Comparison of ENCODE assay signal across 12 cellular contexts in genomic region chr1:45557422-45557944, GRCh38. TPM values are rescaled to one million over a fixed set of nuclear protein-coding genes. Genes with fewer than 3 reads are reported as not detected.
DNase-seq lines count a peak whose midpoint lies in the region; ATAC-seq, FAIRE-seq and TF ChIP-seq lines count a peak whose summit lies in the region.
"Had no signal": no experiment of that assay in that cellular context is flagged by ENCODE, and none has a peak within 500 bp of the region (broad histone marks: within the 10 kb centered on the region; RNA-seq: fewer than 3 reads in every experiment).

No MANE protein-coding gene starts in this region.

- DNase-seq in Caki2 (ENCODE audit: low read depth), result peak; percentile 51
- DNase-seq in GM12878 (ENCODE audit: low read depth, low spot score), result no peak
- DNase-seq in memory B cell (ENCODE audit: low spot score in 2 of 2), result no peak
- no peak for DNase-seq in stimulated activated CD4-positive, alpha-beta T cell treated with anti-CD3 and anti-CD28 coated beads, Interleukin-15, amount 100 ng/mL, for 24 hours
- DNase-seq in tibial artery, result no peak
- DNase-seq in UCSD-AML1 (lab: John Stamatoyannopoulos, UW; ENCODE audit: unreplicated experiment), result no peak
- DNase-seq: Kasumi-1, left cardiac atrium, retina had no signal

- no peak overlapping the region for H3K4me3 Mint-ChIP-seq in memory B cell

- no peaks in the 10 kb centered on the region for H4K20me1 ChIP-seq in GM12878 (ENCODE audit: control insufficient read depth, insufficient read depth)

- H2AFZ ChIP-seq in GM12878 (ENCODE audit: control insufficient read depth, low read depth, low read length), result no peak overlapping the region

- no peaks in the 10 kb centered on the region for H3K9me3 Mint-ChIP-seq in memory B cell

- peak overlapping the region; percentile 59 for H3K4me2 ChIP-seq in GM12878 (ENCODE audit: control insufficient read depth, insufficient read depth)

- CTCF ChIA-PET in HEK293 (lab: Yijun Ruan, JAX), result interaction anchor here (0.7 to 2.0 kb wide), 3 partner anchors 11 to 425 kb away, joined by 3 to 8 read pairs (median 3); no protein-coding TSS in a partner anchor
- CTCF ChIA-PET in GM12878 (lab: Yijun Ruan, JAX), result interaction anchor here (0.6 to 1.6 kb wide), 8 partner anchors 9 to 58 kb away, joined by 3 to 17 read pairs (median 4); partner anchors contain the start of genes CCDC163, MMACHC and PRDX1

- H3K27me3 Mint-ChIP-seq in memory B cell, result no peaks in the 10 kb centered on the region

- H3K27ac ChIP-seq in HEK293 (ENCODE audit: extremely low read depth, low read depth, low read length), result peak overlapping the region; percentile 46; the same call in 1 of the 2 replicates
- peak overlapping the region; percentile 69 for H3K27ac ChIP-seq in GM12878 (ENCODE audit: control insufficient read depth, insufficient read depth)
- no peak overlapping the region for H3K27ac ChIP-seq in tibial artery

- H3K36me3 ChIP-seq in HEK293 (ENCODE audit: control insufficient read depth in 2 of 2, insufficient read depth in 1 of 2, low read length in 2 of 2) (peaks cover 9 to 64% of the 10 kb centered on the region in 2 experiments; a peak in 2 of 3 replicates), GM12878 (ENCODE audit: control insufficient read depth in 2 of 2, insufficient read depth in 2 of 2, low read length in 1 of 2) (peaks cover 6 to 22% of the 10 kb centered on the region in 2 experiments), tibial artery (peaks cover 9 to 48% (median 18%) of the 10 kb centered on the region in 3 donors)

- RAD21 ChIA-PET in GM12878 (lab: Charles Lee; ENCODE audit: unreplicated experiment), result interaction anchor here (0.6 to 1.4 kb wide), 9 partner anchors 9 to 167 kb away, joined by 3 to 6 read pairs (median 3); partner anchors contain the start of genes CCDC163 and MMACHC

- FAIRE-seq in GM12878 (lab: Jason Lieb, UNC), result no peak
- FAIRE-seq: TTC549 had no signal

- TF ChIP-seq RAD21 in GM12878 (IDR thresholded peaks at IDR 0.05; ENCODE audit: insufficient read depth, low read depth, low read length), result no peak

- no peak overlapping the region for H3K4me3 ChIP-seq in HEK293 (ENCODE audit: low read depth, low read length)
- no peak overlapping the region for H3K4me3 ChIP-seq in GM12878
- H3K4me3 ChIP-seq in tibial artery, result no peak overlapping the region

- in situ Hi-C loops in Caki2 (cut with HindIII; ENCODE audit: low pct_unique_long_range_greater_than_20kb, low sequenced_read_pairs) (no loop called here), GM12878 (cut with MboI) (no loop called here)

- H3K27ac Mint-ChIP-seq in memory B cell, result peak overlapping the region; percentile 67

- no TSS peak for BruUV-seq in GM12878 (replicated peaks; lab: Mats Ljungman, UMichigan)

- no peak for TF ChIP-seq EP300 in GM12878 (IDR thresholded peaks at IDR 0.05; ENCODE audit: borderline replicate concordance in 1 of 2, control insufficient read depth in 1 of 2, low read depth in 2 of 2, low read length in 2 of 2)

- no peaks in the 10 kb centered on the region for H3K9me3 ChIP-seq in HEK293 (ENCODE audit: control insufficient read depth, insufficient read depth, low read depth, low read length)
- H3K9me3 ChIP-seq in GM12878 (replicated peaks; ENCODE audit: control insufficient read depth, insufficient read depth, low read length), result no peaks in the 10 kb centered on the region
- no peaks in the 10 kb centered on the region for H3K9me3 ChIP-seq in tibial artery

- intact Hi-C loops in GM12878 (cut with micrococcal nuclease; ENCODE audit: unreplicated experiment), result no loop called here
- intact Hi-C loops in tibial artery (cut with DNase I; ENCODE audit: low total_unique reads), result no loop called here

- TF ChIP-seq POLR2A in GM12878 (IDR thresholded peaks at IDR 0.05; ENCODE audit: low read depth, low read length), result no peak

- no peak for TF ChIP-seq CTCF in HEK293 (tag by site-specific recombination; IDR thresholded peaks at IDR 0.05)
- no peak for TF ChIP-seq CTCF in GM12878 (IDR thresholded peaks at IDR 0.05 in 2 of 3, conservative IDR thresholded peaks at IDR 0.05 in 1 of 3; ENCODE audit: control insufficient read depth in 2 of 3, extremely low read depth in 1 of 3, insufficient read depth in 1 of 3, low read depth in 3 of 3, low read length in 3 of 3)
- no peak for TF ChIP-seq CTCF in tibial artery (IDR thresholded peaks at IDR 0.05)

- WGBS in GM12878 (ENCODE audit: insufficient coverage, insufficient replicate concordance, low lambda C conversion rate, missing lambda C conversion rate), result 74% methylated on average over 3 of the region's 3 CpGs

- peaks cover 35% of the 10 kb centered on the region for H3K79me2 ChIP-seq in GM12878 (ENCODE audit: control insufficient read depth, insufficient read depth, low read length)

- peaks cover 16% of the 10 kb centered on the region for H3K4me1 Mint-ChIP-seq in memory B cell

- peaks cover 12% of the 10 kb centered on the region for H3K36me3 Mint-ChIP-seq in memory B cell

- peak; percentile 65 for ATAC-seq in GM12878
- ATAC-seq in memory B cell (ENCODE audit: low read depth), result no peak
- ATAC-seq in HG03460 (IDR thresholded peaks at IDR 0.05; ENCODE audit: unreplicated experiment), result no peak

- peak overlapping the region; percentile 26; the same call in 1 of the 2 replicates for H3K9ac ChIP-seq in GM12878 (ENCODE audit: control insufficient read depth, insufficient read depth, low read length)

- SMC1A ChIA-PET in GM12878 (lab: Charles Lee; ENCODE audit: uncharacterized antibody, unreplicated experiment), result interaction anchor here (0.8 to 3.1 kb wide), 14 partner anchors 10 to 70 kb away, joined by 3 to 24 read pairs (median 4); partner anchors contain the start of gene PRDX1

- H3K4me1 ChIP-seq in HEK293 (ENCODE audit: control insufficient read depth, insufficient read depth, low read length), result peaks cover 4% of the 10 kb centered on the region
- H3K4me1 ChIP-seq in GM12878 (ENCODE audit: control insufficient read depth, insufficient read depth, low read length), result peaks cover 7% of the 10 kb centered on the region
- peaks cover 0 to 10% (median 0%) of the 10 kb centered on the region in 4 donors for H3K4me1 ChIP-seq in tibial artery

- POLR2A ChIA-PET in HEK293 (lab: Yijun Ruan, JAX), result interaction anchor here (0.9 to 5.1 kb wide), 2 partner anchors 11 to 36 kb away, joined by 4 to 51 read pairs; partner anchors contain the start of gene PRDX1
- POLR2A ChIA-PET in GM12878 (lab: Charles Lee), result interaction anchor here (0.6 to 4.1 kb wide), 9 partner anchors 12 to 218 kb away, joined by 3 to 24 read pairs (median 4); partner anchors contain the start of genes PRDX1 and TOE1

- H3K27me3 ChIP-seq in GM12878 (replicated peaks in 1 of 2; ENCODE audit: control insufficient read depth in 2 of 2, insufficient read depth in 2 of 2, low read length in 1 of 2) (no peaks in the 10 kb centered on the region), tibial artery (no peaks in the 10 kb centered on the region)

RNA-seq across cellular contexts. Expression of gene AKR1A1, which starts 6.9 kb away (rescaled TPM):
- 235 and 258 TPM in 2 replicates for total RNA-seq in Caki2 (2014; rRNA removed; shearing (Covaris generic); ENCODE audit: low replicate concordance)
- 82.3 and 85.2 TPM in 2 replicates for total RNA-seq in GM12878 (2013; cell fraction: nucleolus; rRNA removed)
- total RNA-seq in GM12878 (2014; rRNA removed), result 208 and 209 TPM in 2 replicates
- total RNA-seq in GM12878 (2014; rRNA removed; fragmentation: Illumina TruSeq; extraction: Trizol), result 187 and 189 TPM in 2 replicates
- 259 and 260 TPM in 2 replicates for total RNA-seq in GM12878 (2021)
- 223 TPM for polyA plus RNA-seq in GM12878 (2011; ENCODE audit: low read depth)
- polyA plus RNA-seq in GM12878 (2011; rRNA removed), result 243 and 335 TPM in 2 replicates
- polyA plus RNA-seq in GM12878 (2011; cell fraction: cytosol; rRNA removed), result 422 and 450 TPM in 2 replicates
- 238 and 249 TPM in 2 replicates for polyA plus RNA-seq in GM12878 (2011; cell fraction: nucleus; rRNA removed)
- 188 and 204 TPM in 2 replicates for polyA plus RNA-seq in GM12878 (2012)
- 182 and 222 TPM in 2 replicates for polyA plus RNA-seq in GM12878 (2014; fragmentation: Illumina TruSeq; extraction: Trizol)
- 100 to 1,000 TPM; 199 to 200 TPM for polyA plus RNA-seq in GM12878 (2014; fragmentation: Nextera tagmentation; extraction: Ambion mirVana)
- polyA plus RNA-seq in GM12878 (2014; rRNA removed), result 253 and 265 TPM in 2 replicates
- polyA plus RNA-seq in GM12878 (2016; fragmentation: Nextera tagmentation; extraction: Ambion mirVana), result 100 to 1,000 TPM; 309 to 334 TPM
- 265 and 347 TPM in 2 replicates for polyA minus RNA-seq in GM12878 (2011; rRNA and poly(A)+ RNA removed)
- 80.9 and 94.5 TPM in 2 replicates for polyA minus RNA-seq in GM12878 (2011; cell fraction: cytosol; rRNA and poly(A)+ RNA removed)
- 56.6 and 85.1 TPM in 2 replicates for polyA minus RNA-seq in GM12878 (2011; cell fraction: nucleus; rRNA and poly(A)+ RNA removed)

RNA-seq across cellular contexts. Expression of gene NASP, which starts 26.4 kb away (rescaled TPM):
- 89.4 and 99.6 TPM in 2 replicates for total RNA-seq in Caki2 (2014; rRNA removed; shearing (Covaris generic); ENCODE audit: low replicate concordance)
- total RNA-seq in GM12878 (2013; cell fraction: nucleolus; rRNA removed), result 189 and 195 TPM in 2 replicates
- total RNA-seq in GM12878 (2014; rRNA removed) (177 and 183 TPM in 2 replicates), GM12878 (2014; rRNA removed; fragmentation: Illumina TruSeq; extraction: Trizol) (276 and 278 TPM in 2 replicates), GM12878 (2021) (180 and 184 TPM in 2 replicates)
- polyA plus RNA-seq in GM12878 (2011; ENCODE audit: low read depth), result 98.4 TPM
- polyA plus RNA-seq in GM12878 (2011; rRNA removed) (187 and 191 TPM in 2 replicates), GM12878 (2014; fragmentation: Illumina TruSeq; extraction: Trizol) (321 and 355 TPM in 2 replicates), GM12878 (2014; fragmentation: Nextera tagmentation; extraction: Ambion mirVana) (100 to 1,000 TPM; 111 to 175 TPM), GM12878 (2014; rRNA removed) (195 and 220 TPM in 2 replicates), GM12878 (2016; fragmentation: Nextera tagmentation; extraction: Ambion mirVana) (100 to 1,000 TPM; 234 to 238 TPM)
- 127 and 155 TPM in 2 replicates for polyA plus RNA-seq in GM12878 (2011; cell fraction: cytosol; rRNA removed)
- 201 and 270 TPM in 2 replicates for polyA plus RNA-seq in GM12878 (2011; cell fraction: nucleus; rRNA removed)
- polyA plus RNA-seq in GM12878 (2012), result 117 and 125 TPM in 2 replicates
- 143 and 157 TPM in 2 replicates for polyA minus RNA-seq in GM12878 (2011; rRNA and poly(A)+ RNA removed)
- 77.1 and 87.6 TPM in 2 replicates for polyA minus RNA-seq in GM12878 (2011; cell fraction: cytosol; rRNA and poly(A)+ RNA removed)
- polyA minus RNA-seq in GM12878 (2011; cell fraction: nucleus; rRNA and poly(A)+ RNA removed), result 68.7 and 103 TPM in 2 replicates

RNA-seq across cellular contexts. Expression of gene PRDX1, which starts 35.8 kb away (rescaled TPM):
- 3,864 and 4,011 TPM in 2 replicates for total RNA-seq in Caki2 (2014; rRNA removed; shearing (Covaris generic); ENCODE audit: low replicate concordance)
- 28.3 and 29.3 TPM in 2 replicates for total RNA-seq in GM12878 (2013; cell fraction: nucleolus; rRNA removed)
- total RNA-seq in GM12878 (2014; rRNA removed) (822 and 988 TPM in 2 replicates), GM12878 (2014; rRNA removed; fragmentation: Illumina TruSeq; extraction: Trizol) (779 and 790 TPM in 2 replicates), GM12878 (2021) (630 and 659 TPM in 2 replicates)
- 509 TPM for polyA plus RNA-seq in GM12878 (2011; ENCODE audit: low read depth)
- polyA plus RNA-seq in GM12878 (2011; rRNA removed) (784 and 883 TPM in 2 replicates), GM12878 (2014; fragmentation: Illumina TruSeq; extraction: Trizol) (752 and 883 TPM in 2 replicates), GM12878 (2014; fragmentation: Nextera tagmentation; extraction: Ambion mirVana) (1,000 to 10,000 TPM; 1,264 to 1,775 TPM), GM12878 (2014; rRNA removed) (763 and 801 TPM in 2 replicates), GM12878 (2016; fragmentation: Nextera tagmentation; extraction: Ambion mirVana) (1,000 to 10,000 TPM; 1,223 to 1,315 TPM)
- 460 and 514 TPM in 2 replicates for polyA plus RNA-seq in GM12878 (2011; cell fraction: cytosol; rRNA removed)
- 254 and 281 TPM in 2 replicates for polyA plus RNA-seq in GM12878 (2011; cell fraction: nucleus; rRNA removed)
- 373 and 379 TPM in 2 replicates for polyA plus RNA-seq in GM12878 (2012)
- 315 and 352 TPM in 2 replicates for polyA minus RNA-seq in GM12878 (2011; rRNA and poly(A)+ RNA removed)
- polyA minus RNA-seq in GM12878 (2011; cell fraction: cytosol; rRNA and poly(A)+ RNA removed), result 102 and 104 TPM in 2 replicates
- 49.7 and 63.3 TPM in 2 replicates for polyA minus RNA-seq in GM12878 (2011; cell fraction: nucleus; rRNA and poly(A)+ RNA removed)

RNA-seq across cellular contexts. Expression of gene MMACHC, which starts 57.4 kb away (rescaled TPM):
- 1.3 and 2.1 TPM in 2 replicates for total RNA-seq in Caki2 (2014; rRNA removed; shearing (Covaris generic); ENCODE audit: low replicate concordance)
- 5.3 and 6.3 TPM in 2 replicates for total RNA-seq in GM12878 (2013; cell fraction: nucleolus; rRNA removed)
- 10.8 and 13.6 TPM in 2 replicates for total RNA-seq in GM12878 (2014; rRNA removed)
- 7.3 and 7.6 TPM in 2 replicates for total RNA-seq in GM12878 (2014; rRNA removed; fragmentation: Illumina TruSeq; extraction: Trizol)
- total RNA-seq in GM12878 (2021), result 14.2 and 14.8 TPM in 2 replicates
- 1.5 TPM for polyA plus RNA-seq in GM12878 (2011; ENCODE audit: low read depth)
- polyA plus RNA-seq in GM12878 (2011; rRNA removed), result 5.6 and 6.8 TPM in 2 replicates
- polyA plus RNA-seq in GM12878 (2011; cell fraction: cytosol; rRNA removed), result 10.3 and 10.8 TPM in 2 replicates
- polyA plus RNA-seq in GM12878 (2011; cell fraction: nucleus; rRNA removed), result 5.8 and 6.5 TPM in 2 replicates
- polyA plus RNA-seq in GM12878 (2012), result 5.1 and 5.9 TPM in 2 replicates
- polyA plus RNA-seq in GM12878 (2014; fragmentation: Illumina TruSeq; extraction: Trizol), result 8.1 and 11.7 TPM in 2 replicates
- 1 to 10 TPM; 4.6 to 5.7 TPM for polyA plus RNA-seq in GM12878 (2014; fragmentation: Nextera tagmentation; extraction: Ambion mirVana)
- 9.4 and 9.8 TPM in 2 replicates for polyA plus RNA-seq in GM12878 (2014; rRNA removed)
- polyA plus RNA-seq in GM12878 (2016; fragmentation: Nextera tagmentation; extraction: Ambion mirVana), result 10 to 100 TPM in 1 of 2 experiments, 1 to 10 TPM in 1; 10.0 to 12.3 TPM
- 12.1 and 19.3 TPM in 2 replicates for polyA minus RNA-seq in GM12878 (2011; rRNA and poly(A)+ RNA removed)
- 4.7 and 5.9 TPM in 2 replicates for polyA minus RNA-seq in GM12878 (2011; cell fraction: cytosol; rRNA and poly(A)+ RNA removed)
- polyA minus RNA-seq in GM12878 (2011; cell fraction: nucleus; rRNA and poly(A)+ RNA removed), result 3.0 and 5.8 TPM in 2 replicates

RNA-seq across cellular contexts. Expression of gene CCDC163, which starts 57.6 kb away (rescaled TPM):
- 2.7 and 6.7 TPM in 2 replicates for total RNA-seq in Caki2 (2014; rRNA removed; shearing (Covaris generic); ENCODE audit: low replicate concordance)
- total RNA-seq in GM12878 (2013; cell fraction: nucleolus; rRNA removed), result 2.0 and 2.6 TPM in 2 replicates
- total RNA-seq in GM12878 (2014; rRNA removed) (2.3 and 3.2 TPM in 2 replicates), GM12878 (2014; rRNA removed; fragmentation: Illumina TruSeq; extraction: Trizol) (2.0 and 2.1 TPM in 2 replicates), GM12878 (2021) (2.4 and 2.9 TPM in 2 replicates)
- polyA plus RNA-seq in GM12878 (2011; ENCODE audit: low read depth), result 2.5 TPM
- polyA plus RNA-seq in GM12878 (2011; rRNA removed) (2.6 and 3.2 TPM in 2 replicates), GM12878 (2014; fragmentation: Illumina TruSeq; extraction: Trizol) (2.7 and 3.0 TPM in 2 replicates), GM12878 (2014; fragmentation: Nextera tagmentation; extraction: Ambion mirVana) (1 to 10 TPM; 1.4 to 2.3 TPM), GM12878 (2014; rRNA removed) (3.6 and 5.3 TPM in 2 replicates), GM12878 (2016; fragmentation: Nextera tagmentation; extraction: Ambion mirVana) (1 to 10 TPM; 2.3 to 4.0 TPM)
- polyA plus RNA-seq in GM12878 (2011; cell fraction: cytosol; rRNA removed), result 5.2 and 6.2 TPM in 2 replicates
- 3.1 and 4.0 TPM in 2 replicates for polyA plus RNA-seq in GM12878 (2011; cell fraction: nucleus; rRNA removed)
- polyA plus RNA-seq in GM12878 (2012), result 3.4 and 4.8 TPM in 2 replicates
- polyA minus RNA-seq in GM12878 (2011; rRNA and poly(A)+ RNA removed), result 3.3 and 3.9 TPM in 2 replicates
- polyA minus RNA-seq in GM12878 (2011; cell fraction: cytosol; rRNA and poly(A)+ RNA removed), result 0.94 and 3.0 TPM in 2 replicates
- polyA minus RNA-seq in GM12878 (2011; cell fraction: nucleus; rRNA and poly(A)+ RNA removed), result 3.5 and 3.9 TPM in 2 replicates

Comparison
In these comparisons a context has a peak if more than half of its experiments do, and no peak if none do; other contexts are left out.
1. H3K27ac ChIP-seq: peak in HEK293 (single experiment) and GM12878 (single experiment); none in tibial artery (0 of 2).